ENCODE assay signal across 1 cellular context in the genomic region with DNA sequence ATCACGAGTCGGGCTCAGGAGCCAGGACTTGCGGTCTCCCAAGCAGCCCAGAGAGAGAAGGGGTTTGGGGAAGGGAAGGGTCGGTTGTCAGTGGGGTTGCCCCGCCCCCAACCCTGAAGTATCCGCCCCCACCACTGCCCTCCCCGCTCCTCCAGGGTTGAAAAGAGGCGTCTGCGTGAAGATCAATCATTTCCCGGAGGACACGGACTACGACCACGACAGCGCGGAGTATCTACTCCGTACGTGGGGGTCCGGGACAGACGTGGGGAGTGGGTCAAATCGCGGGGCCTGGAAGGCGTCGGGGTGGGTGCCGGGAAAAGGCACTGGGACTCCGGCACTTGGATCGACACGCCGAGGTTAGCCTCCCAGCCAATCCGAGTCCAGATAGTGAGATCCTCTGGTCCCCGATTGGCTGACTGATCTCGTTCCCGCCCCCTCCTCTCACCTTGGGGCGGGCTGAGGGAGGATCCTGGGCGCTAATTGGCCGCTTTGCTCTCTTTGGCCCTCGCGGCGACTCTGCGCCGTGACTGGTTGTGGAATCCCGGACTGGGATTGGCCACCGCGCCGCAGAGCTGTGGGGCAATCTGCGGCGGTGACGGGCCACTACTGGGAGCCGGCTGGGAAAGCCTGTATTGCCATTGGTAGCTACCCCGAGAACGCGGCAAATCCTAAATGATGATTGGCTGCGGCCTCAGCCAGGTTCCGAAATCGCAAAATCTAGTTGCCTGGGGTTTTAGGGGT.
TF ChIP-seq lines count a peak whose summit lies in the region.

No MANE protein-coding gene starts in this region.

TF ChIP-seq in GM23338, 12 proteins besides CTCF, POLR2A, EP300 and RAD21 (continued from another document):
- TF ChIP-seq, protein P1, sequence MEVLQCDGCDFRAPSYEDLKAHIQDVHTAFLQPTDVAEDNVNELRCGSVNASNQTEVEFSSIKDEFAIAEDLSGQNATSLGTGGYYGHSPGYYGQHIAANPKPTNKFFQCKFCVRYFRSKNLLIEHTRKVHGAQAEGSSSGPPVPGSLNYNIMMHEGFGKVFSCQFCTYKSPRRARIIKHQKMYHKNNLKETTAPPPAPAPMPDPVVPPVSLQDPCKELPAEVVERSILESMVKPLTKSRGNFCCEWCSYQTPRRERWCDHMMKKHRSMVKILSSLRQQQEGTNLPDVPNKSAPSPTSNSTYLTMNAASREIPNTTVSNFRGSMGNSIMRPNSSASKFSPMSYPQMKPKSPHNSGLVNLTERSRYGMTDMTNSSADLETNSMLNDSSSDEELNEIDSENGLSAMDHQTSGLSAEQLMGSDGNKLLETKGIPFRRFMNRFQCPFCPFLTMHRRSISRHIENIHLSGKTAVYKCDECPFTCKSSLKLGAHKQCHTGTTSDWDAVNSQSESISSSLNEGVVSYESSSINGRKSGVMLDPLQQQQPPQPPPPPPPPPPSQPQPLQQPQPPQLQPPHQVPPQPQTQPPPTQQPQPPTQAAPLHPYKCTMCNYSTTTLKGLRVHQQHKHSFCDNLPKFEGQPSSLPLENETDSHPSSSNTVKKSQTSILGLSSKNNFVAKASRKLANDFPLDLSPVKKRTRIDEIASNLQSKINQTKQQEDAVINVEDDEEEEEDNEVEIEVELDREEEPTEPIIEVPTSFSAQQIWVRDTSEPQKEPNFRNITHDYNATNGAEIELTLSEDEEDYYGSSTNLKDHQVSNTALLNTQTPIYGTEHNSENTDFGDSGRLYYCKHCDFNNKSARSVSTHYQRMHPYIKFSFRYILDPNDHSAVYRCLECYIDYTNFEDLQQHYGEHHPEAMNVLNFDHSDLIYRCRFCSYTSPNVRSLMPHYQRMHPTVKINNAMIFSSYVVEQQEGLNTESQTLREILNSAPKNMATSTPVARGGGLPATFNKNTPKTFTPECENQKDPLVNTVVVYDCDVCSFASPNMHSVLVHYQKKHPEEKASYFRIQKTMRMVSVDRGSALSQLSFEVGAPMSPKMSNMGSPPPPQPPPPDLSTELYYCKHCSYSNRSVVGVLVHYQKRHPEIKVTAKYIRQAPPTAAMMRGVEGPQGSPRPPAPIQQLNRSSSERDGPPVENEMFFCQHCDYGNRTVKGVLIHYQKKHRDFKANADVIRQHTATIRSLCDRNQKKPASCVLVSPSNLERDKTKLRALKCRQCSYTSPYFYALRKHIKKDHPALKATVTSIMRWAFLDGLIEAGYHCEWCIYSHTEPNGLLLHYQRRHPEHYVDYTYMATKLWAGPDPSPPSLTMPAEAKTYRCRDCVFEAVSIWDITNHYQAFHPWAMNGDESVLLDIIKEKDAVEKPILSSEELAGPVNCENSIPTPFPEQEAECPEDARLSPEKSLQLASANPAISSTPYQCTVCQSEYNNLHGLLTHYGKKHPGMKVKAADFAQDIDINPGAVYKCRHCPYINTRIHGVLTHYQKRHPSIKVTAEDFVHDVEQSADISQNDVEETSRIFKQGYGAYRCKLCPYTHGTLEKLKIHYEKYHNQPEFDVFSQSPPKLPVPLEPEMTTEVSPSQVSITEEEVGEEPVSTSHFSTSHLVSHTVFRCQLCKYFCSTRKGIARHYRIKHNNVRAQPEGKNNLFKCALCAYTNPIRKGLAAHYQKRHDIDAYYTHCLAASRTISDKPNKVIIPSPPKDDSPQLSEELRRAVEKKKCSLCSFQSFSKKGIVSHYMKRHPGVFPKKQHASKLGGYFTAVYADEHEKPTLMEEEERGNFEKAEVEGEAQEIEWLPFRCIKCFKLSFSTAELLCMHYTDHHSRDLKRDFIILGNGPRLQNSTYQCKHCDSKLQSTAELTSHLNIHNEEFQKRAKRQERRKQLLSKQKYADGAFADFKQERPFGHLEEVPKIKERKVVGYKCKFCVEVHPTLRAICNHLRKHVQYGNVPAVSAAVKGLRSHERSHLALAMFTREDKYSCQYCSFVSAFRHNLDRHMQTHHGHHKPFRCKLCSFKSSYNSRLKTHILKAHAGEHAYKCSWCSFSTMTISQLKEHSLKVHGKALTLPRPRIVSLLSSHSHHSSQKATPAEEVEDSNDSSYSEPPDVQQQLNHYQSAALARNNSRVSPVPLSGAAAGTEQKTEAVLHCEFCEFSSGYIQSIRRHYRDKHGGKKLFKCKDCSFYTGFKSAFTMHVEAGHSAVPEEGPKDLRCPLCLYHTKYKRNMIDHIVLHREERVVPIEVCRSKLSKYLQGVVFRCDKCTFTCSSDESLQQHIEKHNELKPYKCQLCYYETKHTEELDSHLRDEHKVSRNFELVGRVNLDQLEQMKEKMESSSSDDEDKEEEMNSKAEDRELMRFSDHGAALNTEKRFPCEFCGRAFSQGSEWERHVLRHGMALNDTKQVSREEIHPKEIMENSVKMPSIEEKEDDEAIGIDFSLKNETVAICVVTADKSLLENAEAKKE (CRISPR knock-in tag; IDR thresholded peaks at IDR 0.05), result no peak
- no peak for TF ChIP-seq EZH2 (IDR thresholded peaks at IDR 0.05; ENCODE audit: low read depth, unreplicated experiment)
- TF ChIP-seq, protein P2, sequence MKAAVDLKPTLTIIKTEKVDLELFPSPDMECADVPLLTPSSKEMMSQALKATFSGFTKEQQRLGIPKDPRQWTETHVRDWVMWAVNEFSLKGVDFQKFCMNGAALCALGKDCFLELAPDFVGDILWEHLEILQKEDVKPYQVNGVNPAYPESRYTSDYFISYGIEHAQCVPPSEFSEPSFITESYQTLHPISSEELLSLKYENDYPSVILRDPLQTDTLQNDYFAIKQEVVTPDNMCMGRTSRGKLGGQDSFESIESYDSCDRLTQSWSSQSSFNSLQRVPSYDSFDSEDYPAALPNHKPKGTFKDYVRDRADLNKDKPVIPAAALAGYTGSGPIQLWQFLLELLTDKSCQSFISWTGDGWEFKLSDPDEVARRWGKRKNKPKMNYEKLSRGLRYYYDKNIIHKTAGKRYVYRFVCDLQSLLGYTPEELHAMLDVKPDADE (IDR thresholded peaks at IDR 0.05), result peak; percentile 23; the same call in 1 of the 2 replicates
- TF ChIP-seq POLR2AphosphoS5 (IDR thresholded peaks at IDR 0.05; ENCODE audit: low read depth), result peak; percentile 94
